In the genomic region with DNA sequence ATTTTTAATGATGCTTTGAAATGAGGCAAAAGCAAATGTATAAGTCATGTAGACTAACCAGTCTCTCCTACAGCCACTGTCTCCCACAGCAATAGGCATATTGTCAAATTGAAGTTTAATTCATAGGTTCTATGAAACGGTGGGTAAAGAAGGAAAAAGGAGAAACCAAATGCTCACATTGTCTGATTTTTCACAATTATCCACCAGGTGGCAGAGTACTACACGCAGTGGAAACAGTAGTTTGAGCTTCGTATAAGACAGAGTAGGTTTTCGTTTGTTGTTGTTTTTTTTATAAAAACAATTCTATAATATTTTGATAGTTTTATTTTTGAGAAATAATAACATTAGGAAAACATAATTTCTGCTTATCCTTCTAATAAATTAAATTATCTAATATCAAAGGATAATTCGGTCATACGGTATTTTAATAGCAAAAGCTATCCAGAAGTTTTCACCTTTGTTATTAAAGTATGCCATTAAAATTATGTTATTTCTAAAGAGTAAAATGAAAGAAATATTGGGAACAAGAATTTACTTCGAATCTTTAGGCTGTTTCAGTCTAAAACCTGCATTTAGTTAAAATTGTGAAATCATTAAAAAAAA, we compare ENCODE assay signal across 8 cellular contexts. TPM values are rescaled to one million over a fixed set of nuclear protein-coding genes. Genes with fewer than 3 reads are reported as not detected.
DNase-seq lines count a peak whose midpoint lies in the region; ATAC-seq and TF ChIP-seq lines count a peak whose summit lies in the region.

No MANE protein-coding gene starts in this region.

- no peak overlapping the region for H3K4me3 ChIP-seq in GM06990 (replicated peaks; ENCODE audit: low read depth, low read length)

- peak; percentile 30 for DNase-seq in A172 (ENCODE audit: low spot score)
- DNase-seq in GM06990 (ENCODE audit: extremely low read depth, insufficient read length): peak; percentile 17
- peak; percentile 44 to 84 (median 65) for DNase-seq in NCI-H1417 (lab: John Stamatoyannopoulos, UW)
- no peak for DNase-seq in T-helper 17 cell
- peak in 1 of 2 donors; percentile 17 for DNase-seq in foreskin keratinocyte
- DNase-seq in sciatic nerve (ENCODE audit: low spot score): no peak
- DNase-seq in activated T-helper 2 cell treated with anti-CD3 and anti-CD28 coated beads, Interferon-gamma antibody, Interleukin-2, Interleukin-4, amounts not matched to agents 10 μg/mL and 5 μg/mL and 100 μg/mL, durations not matched to agents 14 hours and 24 hours and 36 hours (ENCODE audit: low spot score): no peak

- H3K4me1 ChIP-seq in foreskin keratinocyte: no peaks in the 10 kb centered on the region

- TF ChIP-seq CTCF in GM06990 (IDR thresholded peaks at IDR 0.05; ENCODE audit: insufficient read depth, low read length, poor library complexity, severe bottlenecking): peak; percentile 68
- TF ChIP-seq CTCF in foreskin keratinocyte (conservative IDR thresholded peaks at IDR 0.05): peak; percentile 83

- H3K4me1 Mint-ChIP-seq in T-helper 17 cell: peaks cover 2% of the 10 kb centered on the region
- H3K4me1 Mint-ChIP-seq in activated T-helper 2 cell treated with anti-CD3 and anti-CD28 coated beads, Interferon-gamma antibody, Interleukin-2, Interleukin-4, amounts not matched to agents 10 μg/mL and 5 μg/mL and 100 μg/mL, durations not matched to agents 14 hours and 24 hours and 36 hours (ENCODE audit: low read depth): no peaks in the 10 kb centered on the region

- H3K9me3 Mint-ChIP-seq in activated T-helper 2 cell treated with anti-CD3 and anti-CD28 coated beads, Interferon-gamma antibody, Interleukin-2, Interleukin-4, amounts not matched to agents 10 μg/mL and 5 μg/mL and 100 μg/mL, durations not matched to agents 14 hours and 24 hours and 36 hours: no peaks in the 10 kb centered on the region

- H3K27me3 ChIP-seq in GM06990 (replicated peaks; ENCODE audit: control insufficient read depth, insufficient read depth, low read length) (no peaks in the 10 kb centered on the region), foreskin keratinocyte (peaks cover 13% of the 10 kb centered on the region)

- peak; percentile 72 for ATAC-seq in HG02588 (IDR thresholded peaks at IDR 0.05; ENCODE audit: unreplicated experiment)
- ATAC-seq in T-helper 17 cell: peak; percentile 67
- peak; percentile 78 for ATAC-seq in foreskin keratinocyte
- peak; percentile 46 for ATAC-seq in sciatic nerve

- H3K27ac Mint-ChIP-seq in T-helper 17 cell: no peak overlapping the region
- H3K27ac Mint-ChIP-seq in activated T-helper 2 cell treated with anti-CD3 and anti-CD28 coated beads, Interferon-gamma antibody, Interleukin-2, Interleukin-4, amounts not matched to agents 10 μg/mL and 5 μg/mL and 100 μg/mL, durations not matched to agents 14 hours and 24 hours and 36 hours: no peak overlapping the region

- H3K4me3 Mint-ChIP-seq in T-helper 17 cell: no peak overlapping the region
- no peak overlapping the region for H3K4me3 Mint-ChIP-seq in activated T-helper 2 cell treated with anti-CD3 and anti-CD28 coated beads, Interferon-gamma antibody, Interleukin-2, Interleukin-4, amounts not matched to agents 10 μg/mL and 5 μg/mL and 100 μg/mL, durations not matched to agents 14 hours and 24 hours and 36 hours (ENCODE audit: low read depth)

- no peak overlapping the region for H3K27ac ChIP-seq in foreskin keratinocyte

- no peaks in the 10 kb centered on the region for H3K36me3 Mint-ChIP-seq in T-helper 17 cell (ENCODE audit: low read depth)
- H3K36me3 Mint-ChIP-seq in activated T-helper 2 cell treated with anti-CD3 and anti-CD28 coated beads, Interferon-gamma antibody, Interleukin-2, Interleukin-4, amounts not matched to agents 10 μg/mL and 5 μg/mL and 100 μg/mL, durations not matched to agents 14 hours and 24 hours and 36 hours (ENCODE audit: low read depth): no peaks in the 10 kb centered on the region

- no peaks in the 10 kb centered on the region for H3K9me3 ChIP-seq in T-helper 17 cell (ENCODE audit: control insufficient read depth, low read length, poor library complexity, severe bottlenecking)

- H3K27me3 Mint-ChIP-seq in T-helper 17 cell: peaks cover 16% of the 10 kb centered on the region
- H3K27me3 Mint-ChIP-seq in activated T-helper 2 cell treated with anti-CD3 and anti-CD28 coated beads, Interferon-gamma antibody, Interleukin-2, Interleukin-4, amounts not matched to agents 10 μg/mL and 5 μg/mL and 100 μg/mL, durations not matched to agents 14 hours and 24 hours and 36 hours (ENCODE audit: low read depth): peaks cover 2% of the 10 kb centered on the region

- intact Hi-C loops in sciatic nerve (cut with DNase I): loop anchor here (10.0 kb wide), 1 partner anchor 433 kb away; no protein-coding TSS in a partner anchor
- intact Hi-C loops in activated T-helper 2 cell treated with anti-CD3 and anti-CD28 coated beads, Interferon-gamma antibody, Interleukin-2, Interleukin-4, amounts not matched to agents 10 μg/mL and 5 μg/mL and 100 μg/mL, durations not matched to agents 14 hours and 24 hours and 36 hours (cut with micrococcal nuclease): loop anchor here (10.0 kb wide), 1 partner anchor 363 kb away; a partner anchor contains a TSS

- H3K36me3 ChIP-seq in GM06990 (ENCODE audit: control insufficient read depth, insufficient read depth, low read length): no peaks in the 10 kb centered on the region

RNA-seq across cellular contexts. Expression of a gene that starts 39.1 kb away (rescaled TPM):
- total RNA-seq in A172 (2014; rRNA removed; shearing (Covaris generic)): 10.8 and 12.0 TPM in 2 replicates
- 10 to 100 TPM; 13.4 to 17.0 TPM for total RNA-seq in T-helper 17 cell
- 18.1 and 21.8 TPM in 2 replicates for total RNA-seq in foreskin keratinocyte
- polyA plus RNA-seq in foreskin keratinocyte: 19.7 and 21.5 TPM in 2 replicates
- 17.5 TPM for total RNA-seq in sciatic nerve
- 32.6 and 36.2 TPM in 2 replicates for total RNA-seq in activated T-helper 2 cell treated with anti-CD3 and anti-CD28 coated beads, Interferon-gamma antibody, Interleukin-2, Interleukin-4, amounts not matched to agents 10 μg/mL and 5 μg/mL and 100 μg/mL, durations not matched to agents 14 hours and 24 hours and 36 hours

RNA-seq across cellular contexts. Expression of a gene that starts 39.2 kb away (rescaled TPM):
- 19.8 and 27.2 TPM in 2 replicates for total RNA-seq in A172 (2014; rRNA removed; shearing (Covaris generic))
- 10 to 100 TPM in 1 of 2 donors, 1 to 10 TPM in 1; 8.5 to 19.9 TPM for total RNA-seq in T-helper 17 cell
- 33.9 and 62.5 TPM in 2 replicates for total RNA-seq in foreskin keratinocyte
- 25.1 and 40.1 TPM in 2 replicates for polyA plus RNA-seq in foreskin keratinocyte
- 27.6 TPM for total RNA-seq in sciatic nerve
- 21.3 and 22.7 TPM in 2 replicates for total RNA-seq in activated T-helper 2 cell treated with anti-CD3 and anti-CD28 coated beads, Interferon-gamma antibody, Interleukin-2, Interleukin-4, amounts not matched to agents 10 μg/mL and 5 μg/mL and 100 μg/mL, durations not matched to agents 14 hours and 24 hours and 36 hours

Comparison
In these comparisons a context has a peak if more than half of its experiments do, and no peak if none do; other contexts are left out.
1. DNase-seq: peak in A172 (single experiment), GM06990 (single experiment) and NCI-H1417 (3 of 3); none in T-helper 17 cell (0 of 3), sciatic nerve (single experiment) and activated T-helper 2 cell treated with anti-CD3 and anti-CD28 coated beads, Interferon-gamma antibody, Interleukin-2, Interleukin-4, amounts not matched to agents 10 μg/mL and 5 μg/mL and 100 μg/mL, durations not matched to agents 14 hours and 24 hours and 36 hours (single experiment).
2. Peak in every context shown above with its lines, with median percentiles within 50 percentile points of each other: ATAC-seq.